Comparison of ENCODE assay signal across 1 cellular context in genomic region chr12:4050340-4050739, GRCh38.
TF ChIP-seq lines count a peak whose summit lies in the region.

No MANE protein-coding gene starts in this region.

TF ChIP-seq in GM23338, 12 proteins besides CTCF, POLR2A, EP300 and RAD21 (continued from another document):
- TF ChIP-seq REST (IDR thresholded peaks at IDR 0.05; ENCODE audit: unreplicated experiment) (no peak), ZNF114 (CRISPR knock-in tag; IDR thresholded peaks at IDR 0.05) (no peak), ZNF331 (CRISPR knock-in tag; IDR thresholded peaks at IDR 0.05; ENCODE audit: low read depth) (no peak)
